In the genomic region with DNA sequence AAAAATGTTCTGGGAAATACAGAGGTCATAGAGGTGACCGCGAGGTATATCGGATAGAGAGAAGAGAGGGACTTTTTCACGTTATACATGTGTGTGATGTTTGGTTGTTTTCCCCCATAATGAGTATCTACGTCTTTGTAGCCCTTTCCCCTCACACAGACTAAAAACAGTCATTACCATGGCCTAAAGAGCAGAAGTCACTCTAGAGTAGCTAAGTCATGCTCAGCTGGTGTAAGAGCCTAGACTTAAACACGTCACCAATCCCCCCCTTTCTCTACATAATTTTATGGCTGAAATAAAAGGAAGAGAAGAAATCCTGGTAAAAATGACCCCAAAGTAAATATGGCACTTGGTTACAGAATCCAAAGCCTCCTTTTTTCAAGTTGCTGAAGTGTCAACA, we compare ENCODE assay signal across 1 cellular context.
TF ChIP-seq lines count a peak whose summit lies in the region.

No MANE protein-coding gene starts in this region.

TF ChIP-seq in GM23338, 12 proteins besides CTCF, POLR2A, EP300 and RAD21 (continued from another document):
- TF ChIP-seq, protein P1, sequence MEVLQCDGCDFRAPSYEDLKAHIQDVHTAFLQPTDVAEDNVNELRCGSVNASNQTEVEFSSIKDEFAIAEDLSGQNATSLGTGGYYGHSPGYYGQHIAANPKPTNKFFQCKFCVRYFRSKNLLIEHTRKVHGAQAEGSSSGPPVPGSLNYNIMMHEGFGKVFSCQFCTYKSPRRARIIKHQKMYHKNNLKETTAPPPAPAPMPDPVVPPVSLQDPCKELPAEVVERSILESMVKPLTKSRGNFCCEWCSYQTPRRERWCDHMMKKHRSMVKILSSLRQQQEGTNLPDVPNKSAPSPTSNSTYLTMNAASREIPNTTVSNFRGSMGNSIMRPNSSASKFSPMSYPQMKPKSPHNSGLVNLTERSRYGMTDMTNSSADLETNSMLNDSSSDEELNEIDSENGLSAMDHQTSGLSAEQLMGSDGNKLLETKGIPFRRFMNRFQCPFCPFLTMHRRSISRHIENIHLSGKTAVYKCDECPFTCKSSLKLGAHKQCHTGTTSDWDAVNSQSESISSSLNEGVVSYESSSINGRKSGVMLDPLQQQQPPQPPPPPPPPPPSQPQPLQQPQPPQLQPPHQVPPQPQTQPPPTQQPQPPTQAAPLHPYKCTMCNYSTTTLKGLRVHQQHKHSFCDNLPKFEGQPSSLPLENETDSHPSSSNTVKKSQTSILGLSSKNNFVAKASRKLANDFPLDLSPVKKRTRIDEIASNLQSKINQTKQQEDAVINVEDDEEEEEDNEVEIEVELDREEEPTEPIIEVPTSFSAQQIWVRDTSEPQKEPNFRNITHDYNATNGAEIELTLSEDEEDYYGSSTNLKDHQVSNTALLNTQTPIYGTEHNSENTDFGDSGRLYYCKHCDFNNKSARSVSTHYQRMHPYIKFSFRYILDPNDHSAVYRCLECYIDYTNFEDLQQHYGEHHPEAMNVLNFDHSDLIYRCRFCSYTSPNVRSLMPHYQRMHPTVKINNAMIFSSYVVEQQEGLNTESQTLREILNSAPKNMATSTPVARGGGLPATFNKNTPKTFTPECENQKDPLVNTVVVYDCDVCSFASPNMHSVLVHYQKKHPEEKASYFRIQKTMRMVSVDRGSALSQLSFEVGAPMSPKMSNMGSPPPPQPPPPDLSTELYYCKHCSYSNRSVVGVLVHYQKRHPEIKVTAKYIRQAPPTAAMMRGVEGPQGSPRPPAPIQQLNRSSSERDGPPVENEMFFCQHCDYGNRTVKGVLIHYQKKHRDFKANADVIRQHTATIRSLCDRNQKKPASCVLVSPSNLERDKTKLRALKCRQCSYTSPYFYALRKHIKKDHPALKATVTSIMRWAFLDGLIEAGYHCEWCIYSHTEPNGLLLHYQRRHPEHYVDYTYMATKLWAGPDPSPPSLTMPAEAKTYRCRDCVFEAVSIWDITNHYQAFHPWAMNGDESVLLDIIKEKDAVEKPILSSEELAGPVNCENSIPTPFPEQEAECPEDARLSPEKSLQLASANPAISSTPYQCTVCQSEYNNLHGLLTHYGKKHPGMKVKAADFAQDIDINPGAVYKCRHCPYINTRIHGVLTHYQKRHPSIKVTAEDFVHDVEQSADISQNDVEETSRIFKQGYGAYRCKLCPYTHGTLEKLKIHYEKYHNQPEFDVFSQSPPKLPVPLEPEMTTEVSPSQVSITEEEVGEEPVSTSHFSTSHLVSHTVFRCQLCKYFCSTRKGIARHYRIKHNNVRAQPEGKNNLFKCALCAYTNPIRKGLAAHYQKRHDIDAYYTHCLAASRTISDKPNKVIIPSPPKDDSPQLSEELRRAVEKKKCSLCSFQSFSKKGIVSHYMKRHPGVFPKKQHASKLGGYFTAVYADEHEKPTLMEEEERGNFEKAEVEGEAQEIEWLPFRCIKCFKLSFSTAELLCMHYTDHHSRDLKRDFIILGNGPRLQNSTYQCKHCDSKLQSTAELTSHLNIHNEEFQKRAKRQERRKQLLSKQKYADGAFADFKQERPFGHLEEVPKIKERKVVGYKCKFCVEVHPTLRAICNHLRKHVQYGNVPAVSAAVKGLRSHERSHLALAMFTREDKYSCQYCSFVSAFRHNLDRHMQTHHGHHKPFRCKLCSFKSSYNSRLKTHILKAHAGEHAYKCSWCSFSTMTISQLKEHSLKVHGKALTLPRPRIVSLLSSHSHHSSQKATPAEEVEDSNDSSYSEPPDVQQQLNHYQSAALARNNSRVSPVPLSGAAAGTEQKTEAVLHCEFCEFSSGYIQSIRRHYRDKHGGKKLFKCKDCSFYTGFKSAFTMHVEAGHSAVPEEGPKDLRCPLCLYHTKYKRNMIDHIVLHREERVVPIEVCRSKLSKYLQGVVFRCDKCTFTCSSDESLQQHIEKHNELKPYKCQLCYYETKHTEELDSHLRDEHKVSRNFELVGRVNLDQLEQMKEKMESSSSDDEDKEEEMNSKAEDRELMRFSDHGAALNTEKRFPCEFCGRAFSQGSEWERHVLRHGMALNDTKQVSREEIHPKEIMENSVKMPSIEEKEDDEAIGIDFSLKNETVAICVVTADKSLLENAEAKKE (CRISPR knock-in tag; IDR thresholded peaks at IDR 0.05) = no peak
- TF ChIP-seq POLR2AphosphoS5 (IDR thresholded peaks at IDR 0.05; ENCODE audit: low read depth) = no peak
- TF ChIP-seq EZH2phosphoT487 (IDR thresholded peaks at IDR 0.05; ENCODE audit: unreplicated experiment) = no peak
- TF ChIP-seq EZH2 (IDR thresholded peaks at IDR 0.05; ENCODE audit: low read depth, unreplicated experiment) = no peak
- TF ChIP-seq, protein P2, sequence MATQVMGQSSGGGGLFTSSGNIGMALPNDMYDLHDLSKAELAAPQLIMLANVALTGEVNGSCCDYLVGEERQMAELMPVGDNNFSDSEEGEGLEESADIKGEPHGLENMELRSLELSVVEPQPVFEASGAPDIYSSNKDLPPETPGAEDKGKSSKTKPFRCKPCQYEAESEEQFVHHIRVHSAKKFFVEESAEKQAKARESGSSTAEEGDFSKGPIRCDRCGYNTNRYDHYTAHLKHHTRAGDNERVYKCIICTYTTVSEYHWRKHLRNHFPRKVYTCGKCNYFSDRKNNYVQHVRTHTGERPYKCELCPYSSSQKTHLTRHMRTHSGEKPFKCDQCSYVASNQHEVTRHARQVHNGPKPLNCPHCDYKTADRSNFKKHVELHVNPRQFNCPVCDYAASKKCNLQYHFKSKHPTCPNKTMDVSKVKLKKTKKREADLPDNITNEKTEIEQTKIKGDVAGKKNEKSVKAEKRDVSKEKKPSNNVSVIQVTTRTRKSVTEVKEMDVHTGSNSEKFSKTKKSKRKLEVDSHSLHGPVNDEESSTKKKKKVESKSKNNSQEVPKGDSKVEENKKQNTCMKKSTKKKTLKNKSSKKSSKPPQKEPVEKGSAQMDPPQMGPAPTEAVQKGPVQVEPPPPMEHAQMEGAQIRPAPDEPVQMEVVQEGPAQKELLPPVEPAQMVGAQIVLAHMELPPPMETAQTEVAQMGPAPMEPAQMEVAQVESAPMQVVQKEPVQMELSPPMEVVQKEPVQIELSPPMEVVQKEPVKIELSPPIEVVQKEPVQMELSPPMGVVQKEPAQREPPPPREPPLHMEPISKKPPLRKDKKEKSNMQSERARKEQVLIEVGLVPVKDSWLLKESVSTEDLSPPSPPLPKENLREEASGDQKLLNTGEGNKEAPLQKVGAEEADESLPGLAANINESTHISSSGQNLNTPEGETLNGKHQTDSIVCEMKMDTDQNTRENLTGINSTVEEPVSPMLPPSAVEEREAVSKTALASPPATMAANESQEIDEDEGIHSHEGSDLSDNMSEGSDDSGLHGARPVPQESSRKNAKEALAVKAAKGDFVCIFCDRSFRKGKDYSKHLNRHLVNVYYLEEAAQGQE (IDR thresholded peaks at IDR 0.05; ENCODE audit: unreplicated experiment) = no peak
- no peak for TF ChIP-seq STAT1 (IDR thresholded peaks at IDR 0.05; ENCODE audit: unreplicated experiment)
- no peak for TF ChIP-seq JUNB (IDR thresholded peaks at IDR 0.05; ENCODE audit: unreplicated experiment)
- TF ChIP-seq NANOG (IDR thresholded peaks at IDR 0.05; ENCODE audit: borderline replicate concordance) = no peak
